In the genomic region with DNA sequence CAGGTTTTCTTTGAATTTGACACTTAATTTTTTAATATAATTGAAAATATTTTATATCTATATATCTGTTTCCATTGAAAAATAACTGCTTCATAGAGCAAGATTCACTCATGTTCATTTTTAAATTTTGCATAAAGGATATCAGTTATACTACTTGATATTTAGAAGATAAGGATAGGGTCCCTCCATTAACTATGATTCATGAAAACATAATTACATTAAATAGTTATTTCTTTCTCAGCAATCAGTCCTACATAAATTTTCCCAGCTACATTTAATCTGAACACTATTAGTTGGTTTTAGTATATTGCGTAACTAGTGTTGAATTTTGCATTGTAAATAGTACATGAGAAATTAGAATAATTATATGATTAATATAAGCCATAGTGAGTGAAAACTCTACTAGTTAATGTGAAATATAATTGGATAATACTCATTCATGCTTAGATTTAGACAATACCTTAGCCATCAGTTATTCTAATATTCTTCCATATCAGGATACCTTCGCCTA, we compare ENCODE assay signal across 27 cellular contexts. TPM values are rescaled to one million over a fixed set of nuclear protein-coding genes. Genes with fewer than 3 reads are reported as not detected.
"Had no signal": no experiment of that assay in that cellular context is flagged by ENCODE, and none has a peak within 500 bp of the region (broad histone marks: within the 10 kb centered on the region; RNA-seq: fewer than 3 reads in every experiment).

No MANE protein-coding gene starts in this region.

- H3K4me3 ChIP-seq: neural progenitor cell, ovary, prostate gland, right atrium auricular region, skin epidermis, smooth muscle cell, stomach, thoracic aorta, thyroid gland, tibial nerve, upper lobe of left lung, vagina had no signal

- H3K4me2 ChIP-seq: neural progenitor cell, smooth muscle cell had no signal

- ATAC-seq: naive thymus-derived CD4-positive, alpha-beta T cell; natural killer cell; sciatic nerve; stimulated activated effector memory CD8-positive, alpha-beta T cell treated with anti-CD3 and anti-CD28 coated beads, Interleukin-12 subunit alpha, Interleukin-12 subunit beta, amount 100 ng/mL, for 72 hours; stimulated activated naive B cell treated with anti-CD40 and anti-IgM and Interleukin-4, amounts not matched to agents 10 μg/mL and 1 μg/mL and 100 μg/mL, for 72 hours had no signal

- H2AFZ ChIP-seq: neural progenitor cell had no signal

- FAIRE-seq: urothelium cell line had no signal

- H3K27me3 ChIP-seq: neural progenitor cell, ovary, right atrium auricular region, stomach, thyroid gland, tibial nerve, upper lobe of left lung, vagina had no signal

- H3K9me3 ChIP-seq: ovary, prostate gland, right atrium auricular region, stomach, thoracic aorta, thyroid gland, tibial nerve, upper lobe of left lung, vagina had no signal

- DNase-seq: naive thymus-derived CD4-positive, alpha-beta T cell; natural killer cell; occipital lobe; ovary; retina; stimulated activated CD4-positive, alpha-beta T cell treated with anti-CD3 and anti-CD28 coated beads, Interleukin-15, amount 100 ng/mL, for 24 hours; stimulated activated CD4-positive, alpha-beta T cell treated with anti-CD3 and anti-CD28 coated beads, Interleukin-2, amount 100 ng/mL, for 24 hours; stimulated activated CD4-positive, alpha-beta T cell treated with anti-CD3 and anti-CD28 coated beads, Interleukin-2, amount 100 ng/mL, for 48 hours; stimulated activated CD4-positive, alpha-beta T cell treated with anti-CD3 and anti-CD28 coated beads, Interleukin-4, amount 100 ng/mL, for 24 hours; stimulated activated naive B cell treated with anti-CD40 and anti-IgM and Interleukin-4, amounts not matched to agents 10 μg/mL and 1 μg/mL and 100 μg/mL, for 72 hours; stimulated activated naive CD4-positive, alpha-beta T cell treated with Interleukin-2 at 50 U/mL for 16 hours; stomach; thyroid gland; trophoblast cell had no signal

- H3K36me3 ChIP-seq: neural progenitor cell, ovary, prostate gland, right atrium auricular region, stomach, thoracic aorta, thyroid gland, tibial nerve, upper lobe of left lung, vagina had no signal

- H3K9ac ChIP-seq: neural progenitor cell had no signal

- H3K27ac ChIP-seq: neural progenitor cell, ovary, prostate gland, right atrium auricular region, skin epidermis, stomach, thoracic aorta, thyroid gland, tibial nerve, upper lobe of left lung, vagina had no signal

- H3K4me1 ChIP-seq: neural progenitor cell, prostate gland, right atrium auricular region, stomach, thyroid gland, tibial nerve, upper lobe of left lung, vagina had no signal

RNA-seq across cellular contexts. Expression of a gene that starts 42.7 kb away (rescaled TPM):
- total RNA-seq: osteoblast had no signal
- polyA plus RNA-seq: naive thymus-derived CD4-positive, alpha-beta T cell had no signal
